21 cellular contexts compared by ENCODE assay signal in the genomic region with DNA sequence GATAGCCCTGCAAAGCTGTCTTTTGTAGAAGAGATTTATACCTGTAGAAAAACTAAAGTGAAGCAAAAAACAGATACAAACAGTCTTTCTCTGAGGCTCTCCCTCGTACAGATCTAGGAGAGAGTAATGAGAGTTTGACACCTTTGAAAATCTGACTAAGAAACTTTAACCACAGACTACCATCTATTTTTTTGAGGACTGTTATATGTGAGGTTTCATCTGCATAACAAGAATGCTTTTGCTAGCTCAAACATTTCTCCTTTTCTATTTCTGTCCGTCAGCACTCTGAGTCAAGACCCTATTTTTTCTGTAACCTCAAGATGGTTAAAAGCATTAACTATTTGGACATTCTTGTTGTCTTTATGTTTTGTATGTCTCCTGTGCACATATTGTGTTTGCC.
"Had no signal": no experiment of that assay in that cellular context is flagged by ENCODE, and none has a peak within 500 bp of the region (broad histone marks: within the 10 kb centered on the region; RNA-seq: fewer than 3 reads in every experiment).

No MANE protein-coding gene starts in this region.

- H3K4me3 Mint-ChIP-seq: activated naive CD8-positive, alpha-beta T cell treated with anti-CD3 and anti-CD28 coated beads, Interleukin-2, amount 10 ng/mL, durations not matched to agents 7 days and 5 days; nephron had no signal

- H3K27me3 ChIP-seq: cardiac muscle cell, right lobe of liver, spleen, upper lobe of right lung had no signal

- H3K4me1 Mint-ChIP-seq: activated naive CD8-positive, alpha-beta T cell treated with anti-CD3 and anti-CD28 coated beads, Interleukin-2, amount 10 ng/mL, durations not matched to agents 7 days and 5 days had no signal

- H3K36me3 Mint-ChIP-seq: activated naive CD8-positive, alpha-beta T cell treated with anti-CD3 and anti-CD28 coated beads, Interleukin-2, amount 10 ng/mL, durations not matched to agents 7 days and 5 days had no signal

- H3K27ac Mint-ChIP-seq: activated naive CD8-positive, alpha-beta T cell treated with anti-CD3 and anti-CD28 coated beads, Interleukin-2, amount 10 ng/mL, durations not matched to agents 7 days and 5 days; nephron had no signal

- H3K9me3 ChIP-seq: right lobe of liver, thoracic aorta, upper lobe of right lung had no signal

- FAIRE-seq: colon had no signal

- H3K36me3 ChIP-seq: cardiac muscle cell, right lobe of liver, spleen, thoracic aorta, upper lobe of right lung had no signal

- H3K4me3 ChIP-seq: cardiac muscle cell, psoas muscle, right lobe of liver, spleen, thoracic aorta, upper lobe of right lung had no signal

- DNase-seq: activated CD4-positive, alpha-beta T cell treated with anti-CD3 and anti-CD28 coated beads for 1 hour; activated CD4-positive, alpha-beta T cell treated with anti-CD3 and anti-CD28 coated beads, Interleukin-2, amount 50 U/mL, for 4 hours; activated naive CD4-positive, alpha-beta T cell; activated naive CD8-positive, alpha-beta T cell treated with anti-CD3 and anti-CD28 coated beads, Interleukin-2, amount 10 ng/mL, durations not matched to agents 7 days and 5 days; activated T-cell treated with anti-CD3 and anti-CD28 coated beads for 4 hours; anterior cingulate cortex; head of caudate nucleus; mesenchymal stem cell; nucleus accumbens; psoas muscle; right lobe of liver; spleen; T-helper 1 cell; T1000; upper lobe of right lung had no signal

- H3K4me1 ChIP-seq: psoas muscle, spleen, upper lobe of right lung had no signal

- ATAC-seq: esophagus mucosa, psoas muscle, upper lobe of right lung had no signal

- H3K27ac ChIP-seq: cardiac muscle cell, psoas muscle, right lobe of liver, spleen, thoracic aorta, upper lobe of right lung, VCaP had no signal

- H3K27me3 Mint-ChIP-seq: activated naive CD8-positive, alpha-beta T cell treated with anti-CD3 and anti-CD28 coated beads, Interleukin-2, amount 10 ng/mL, durations not matched to agents 7 days and 5 days had no signal
